ENCODE assay signal across 8 cellular contexts in genomic region chr1:154181944-154182341, GRCh38. TPM values are rescaled to one million over a fixed set of nuclear protein-coding genes. Genes with fewer than 3 reads are reported as not detected.
DNase-seq lines count a peak whose midpoint lies in the region; ATAC-seq and TF ChIP-seq lines count a peak whose summit lies in the region.

No MANE protein-coding gene starts in this region.

- H3K9me3 ChIP-seq in IMR-90 (ENCODE audit: control insufficient read depth, insufficient read depth, low read length), result no peaks in the 10 kb centered on the region

- peak overlapping the region; percentile 93 for H3K27ac ChIP-seq in IMR-90 (ENCODE audit: insufficient read depth, low read length)

- no peaks in the 10 kb centered on the region for H3K9me3 Mint-ChIP-seq in naive B cell

- H3K36me3 ChIP-seq in IMR-90 (ENCODE audit: control insufficient read depth, insufficient read depth, low read length), result peaks cover 12% of the 10 kb centered on the region

- WGBS in IMR-90 (ENCODE audit: extremely low coverage in 2 of 2, insufficient read length in 1 of 2), 2 experiments, result 0% methylated on average over 1 of the region's 6 CpGs; no CpG with 5 or more reads in 1 of the 2 experiments

- peak overlapping the region; percentile 36; the same call in 1 of the 2 replicates for H4K91ac ChIP-seq in IMR-90 (ENCODE audit: insufficient read depth, low read depth, low read length)

- peaks cover 59% of the 10 kb centered on the region for H4K20me1 ChIP-seq in IMR-90 (ENCODE audit: insufficient read depth, low read length)

- in situ Hi-C loops in IMR-90 (cut with MboI; ENCODE audit: low sequenced_read_pairs), result no loop called here

- no peak for ATAC-seq in IMR-90 (ENCODE audit: low read depth)
- peak; percentile 20 to 32 for ATAC-seq in naive B cell (ENCODE audit: low read depth in 2 of 2)
- no peak for ATAC-seq in GM18498 (IDR thresholded peaks at IDR 0.05; ENCODE audit: unreplicated experiment)

- BruUV-seq in IMR-90 (replicated peaks; lab: Mats Ljungman, UMichigan), result no TSS peak

- CTCF ChIA-PET in IMR-90 (lab: Yijun Ruan, JAX), result no interaction called here

- H3K4me3 ChIP-seq in AG09309 (ENCODE audit: control insufficient read depth, low read depth, low read length) (peak overlapping the region; percentile 91), IMR-90 (ENCODE audit: insufficient read depth, low read depth, low read length) (peak overlapping the region; percentile 87), choroid plexus epithelial cell (ENCODE audit: low read depth, low read length) (peak overlapping the region; percentile 96)

- peak overlapping the region; percentile 100 for H2AK9ac ChIP-seq in IMR-90 (replicated peaks; ENCODE audit: low read depth, low read length, poor library complexity)

- dilution Hi-C loops in IMR-90 (cut with HindIII; ENCODE audit: low sequenced_read_pairs, unreplicated experiment), result no loop called here

- peak overlapping the region; percentile 86 for H2BK5ac ChIP-seq in IMR-90 (ENCODE audit: low read depth, low read length, poor library complexity, severe bottlenecking)

- peak overlapping the region; percentile 96 for H2AK5ac ChIP-seq in IMR-90 (ENCODE audit: low read depth, low read length)

- no peak overlapping the region for H2BK120ac ChIP-seq in IMR-90 (ENCODE audit: low read depth, low read length)

- H3K79me1 ChIP-seq in IMR-90 (ENCODE audit: low read depth in 1 of 2, low read length in 2 of 2), result peaks cover 0 to 35% of the 10 kb centered on the region in 2 experiments; a peak in 2 of 4 replicates

- H3K27me3 ChIP-seq in IMR-90 (ENCODE audit: control insufficient read depth, insufficient read depth, low read length), result no peaks in the 10 kb centered on the region

- peaks cover 51 to 64% (median 62%) of the 10 kb centered on the region in 3 donors for H3K4me1 Mint-ChIP-seq in naive B cell

- POLR2A ChIA-PET in IMR-90 (lab: Charles Lee; ENCODE audit: unreplicated experiment), result interaction anchor here (0.6 kb wide), 1 partner anchor 14 kb away, joined by 3 read pairs; no protein-coding TSS in a partner anchor

- peak overlapping the region; percentile 87 for H3K56ac ChIP-seq in IMR-90 (ENCODE audit: extremely low read depth, insufficient read depth, low read length)

- no peak for TF ChIP-seq CTCF in AG09309 (IDR thresholded peaks at IDR 0.05; ENCODE audit: control insufficient read depth, insufficient read depth, low read depth, low read length, missing control alignments)
- no peak for TF ChIP-seq CTCF in IMR-90 (conservative IDR thresholded peaks at IDR 0.05; ENCODE audit: low read depth, low read length)
- no peak for TF ChIP-seq CTCF in choroid plexus epithelial cell (conservative IDR thresholded peaks at IDR 0.05; ENCODE audit: low read depth, low read length)

- peaks cover 4 to 9% of the 10 kb centered on the region in 2 donors for H3K36me3 Mint-ChIP-seq in naive B cell

- H3K9ac ChIP-seq in IMR-90 (ENCODE audit: low read depth, low read length), result peak overlapping the region; percentile 86

- intact Hi-C loops in IMR-90 (cut with micrococcal nuclease), result loop anchor here (2.0 kb wide), 1 partner anchor 191 kb away; the partner anchor contains the start of gene RPS27

- no peak for TF ChIP-seq POLR2A in IMR-90 (IDR thresholded peaks at IDR 0.05; ENCODE audit: low read depth, low read length)

- H3K4me3 Mint-ChIP-seq in naive B cell, result peak overlapping the region; percentile 97 to 100 (median 100)

- peak overlapping the region in 1 of 2 experiments; percentile 24; a peak in 2 of 4 replicates for H4K8ac ChIP-seq in IMR-90 (ENCODE audit: low read depth in 2 of 2, low read length in 2 of 2)

- H3K23ac ChIP-seq in IMR-90 (ENCODE audit: low read depth, low read length), result peak overlapping the region; percentile 43; the same call in 1 of the 2 replicates

- peaks cover 18% of the 10 kb centered on the region for H3K9me1 ChIP-seq in IMR-90 (ENCODE audit: insufficient read depth, low read length)

- peaks cover 0 to 1% (median 0%) of the 10 kb centered on the region in 3 donors for H3K27me3 Mint-ChIP-seq in naive B cell

- H2BK15ac ChIP-seq in IMR-90 (ENCODE audit: low read depth, low read length), result peak overlapping the region; percentile 37; the same call in 1 of the 3 replicates

- peak overlapping the region; percentile 99 for H3K4me2 ChIP-seq in IMR-90 (ENCODE audit: low read depth, low read length)

- H2AFZ ChIP-seq in IMR-90 (replicated peaks; ENCODE audit: low read length, poor library complexity), result peak overlapping the region; percentile 99

- no peak for DNase-seq in AG09309 (ENCODE audit: low read depth)
- no peak for DNase-seq in IMR-90
- DNase-seq in choroid plexus epithelial cell (ENCODE audit: low read depth), result peak; percentile 90
- DNase-seq in naive B cell, result no peak
- no peak for DNase-seq in NCI-H526 treated with DMSO at 0.1 percent for 48 hours (lab: John Stamatoyannopoulos, UW)
- no peak for DNase-seq in activated CD4-positive, CD25-positive, alpha-beta regulatory T cell (lab: John Stamatoyannopoulos, UW)
- DNase-seq in NCI-H2171 treated with DMSO at 0.1 percent for 48 hours (lab: John Stamatoyannopoulos, UW), result no peak

- no peak overlapping the region for H3K18ac ChIP-seq in IMR-90 (ENCODE audit: low read depth, low read length)

- peak overlapping the region; percentile 15 for H3K14ac ChIP-seq in IMR-90 (replicated peaks; ENCODE audit: low read depth, low read length)

- peak overlapping the region; percentile 18; the same call in 1 of the 2 replicates for H4K5ac ChIP-seq in IMR-90 (ENCODE audit: low read depth, low read length)

- H3K27ac Mint-ChIP-seq in naive B cell, result peak overlapping the region; percentile 93 to 100 (median 100)

- no peak for TF ChIP-seq RAD21 in IMR-90 (IDR thresholded peaks at IDR 0.05; ENCODE audit: low read length)

- H3K4ac ChIP-seq in IMR-90 (ENCODE audit: low read depth, low read length), result peak overlapping the region; percentile 94

- H3K4me1 ChIP-seq in IMR-90 (ENCODE audit: control insufficient read depth, insufficient read depth, low read length), result peaks cover 20% of the 10 kb centered on the region

- H2BK20ac ChIP-seq in IMR-90 (ENCODE audit: low read depth, low read length), result no peak overlapping the region

TF ChIP-seq in IMR-90, 13 proteins besides CTCF, POLR2A, EP300 and RAD21:
- TF ChIP-seq CEBPB (IDR thresholded peaks at IDR 0.05; ENCODE audit: low read depth, low read length), result no peak

RNA-seq across cellular contexts. Expression of gene TPM3, which starts 10.0 kb away (rescaled TPM):
- 530 and 974 TPM in 2 replicates for total RNA-seq in IMR-90 (2012; rRNA removed)
- polyA plus RNA-seq in IMR-90 (2012; rRNA removed) (409 and 438 TPM in 2 replicates), naive B cell (ENCODE audit: low read depth in 6 of 6) (100 to 1,000 TPM; 669 to 816 (median 772) TPM)
- 159 and 397 TPM in 2 replicates for polyA plus RNA-seq in IMR-90 (2012; cell fraction: cytosol; rRNA removed)
- 82.6 and 262 TPM in 2 replicates for polyA plus RNA-seq in IMR-90 (2012; cell fraction: nucleus; rRNA removed; ENCODE audit: low replicate concordance)

RNA-seq across cellular contexts. Expression of gene CFAP141, which starts 24.2 kb away (rescaled TPM):
- not detected in 2 replicates for total RNA-seq in IMR-90 (2012; rRNA removed)
- polyA plus RNA-seq in IMR-90 (2012; rRNA removed) (not detected in 2 replicates), naive B cell (ENCODE audit: low read depth in 6 of 6) (not detected)
- not detected in 2 replicates for polyA plus RNA-seq in IMR-90 (2012; cell fraction: cytosol; rRNA removed)
- polyA plus RNA-seq in IMR-90 (2012; cell fraction: nucleus; rRNA removed; ENCODE audit: low replicate concordance), result not detected in 2 replicates

RNA-seq across cellular contexts. Expression of gene NUP210L, which starts 27.1 kb away (rescaled TPM):
- under 0.01 TPM in 2 replicates for total RNA-seq in IMR-90 (2012; rRNA removed)
- 0.02 TPM in 1 of 2 replicates, not detected in the other for polyA plus RNA-seq in IMR-90 (2012; rRNA removed)
- under 0.01 TPM in 1 of 2 replicates, not detected in the other for polyA plus RNA-seq in IMR-90 (2012; cell fraction: cytosol; rRNA removed)
- 0.02 and 0.13 TPM in 2 replicates for polyA plus RNA-seq in IMR-90 (2012; cell fraction: nucleus; rRNA removed; ENCODE audit: low replicate concordance)
- polyA plus RNA-seq in naive B cell (ENCODE audit: low read depth in 6 of 6), result not detected

RNA-seq across cellular contexts. Expression of gene UBAP2L, which starts 38.8 kb away (rescaled TPM):
- total RNA-seq in IMR-90 (2012; rRNA removed), result 57.5 and 77.2 TPM in 2 replicates
- polyA plus RNA-seq in IMR-90 (2012; rRNA removed), result 149 and 156 TPM in 2 replicates
- polyA plus RNA-seq in IMR-90 (2012; cell fraction: cytosol; rRNA removed), result 58.9 and 125 TPM in 2 replicates
- 363 and 547 TPM in 2 replicates for polyA plus RNA-seq in IMR-90 (2012; cell fraction: nucleus; rRNA removed; ENCODE audit: low replicate concordance)
- polyA plus RNA-seq in naive B cell (ENCODE audit: low read depth in 6 of 6), result 10 to 100 TPM; 23.7 to 81.6 (median 47.4) TPM

Comparison
In these comparisons a context has a peak if more than half of its experiments do, and no peak if none do; other contexts are left out.
1. ATAC-seq: peak in naive B cell (2 of 2); none in IMR-90 (single experiment) and GM18498 (single experiment).
2. Peak in every context shown above with its lines, with median percentiles within 50 percentile points of each other: H3K4me3 ChIP-seq.